Comparison of ENCODE assay signal across 11 cellular contexts in the genomic region with DNA sequence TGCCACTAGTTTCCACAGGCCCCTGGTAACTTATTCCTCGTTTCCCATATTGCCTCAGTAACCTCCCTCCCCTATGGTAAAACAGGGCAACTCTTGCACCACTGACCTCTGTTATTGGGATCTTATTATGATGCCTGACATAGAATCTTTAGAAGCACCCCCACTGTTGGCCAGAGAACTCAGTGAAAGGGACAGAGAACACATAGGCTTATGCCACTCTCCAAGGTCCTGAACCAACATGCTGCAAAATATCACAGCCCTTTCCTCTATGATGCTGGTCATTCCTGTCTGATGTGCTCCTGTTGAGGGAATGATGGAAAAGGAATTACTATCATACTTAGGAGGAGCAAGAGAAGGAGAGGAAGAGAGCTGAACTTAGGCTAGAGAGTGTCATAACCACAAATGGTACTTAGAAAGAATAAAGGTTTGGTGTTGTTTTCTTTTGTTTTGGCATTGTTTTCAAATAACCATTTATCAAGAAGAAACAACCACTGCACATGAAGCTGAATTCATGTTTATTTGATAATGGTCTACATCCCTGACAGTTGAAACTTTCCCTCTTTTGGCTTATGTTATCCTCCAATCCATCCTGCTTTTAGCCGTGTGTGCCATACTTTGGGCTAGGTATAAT.
DNase-seq lines count a peak whose midpoint lies in the region; ATAC-seq, FAIRE-seq and TF ChIP-seq lines count a peak whose summit lies in the region.
"Had no signal": no experiment of that assay in that cellular context is flagged by ENCODE, and none has a peak within 500 bp of the region (broad histone marks: within the 10 kb centered on the region; RNA-seq: fewer than 3 reads in every experiment).

No MANE protein-coding gene starts in this region.

- intact Hi-C loops in GM12878 (cut with micrococcal nuclease; ENCODE audit: unreplicated experiment), result no loop called here
- intact Hi-C loops in left lung (cut with DNase I), result no loop called here
- intact Hi-C loops in Right ventricle myocardium superior (cut with DNase I), result no loop called here

- no TSS peak for BruUV-seq in GM12878 (replicated peaks; lab: Mats Ljungman, UMichigan)

- H4K20me1 ChIP-seq in GM12878 (ENCODE audit: control insufficient read depth, insufficient read depth), result no peaks in the 10 kb centered on the region

- no peak overlapping the region for H3K4me2 ChIP-seq in GM12878 (ENCODE audit: control insufficient read depth, insufficient read depth)
- H3K4me2 ChIP-seq: PC-9 had no signal

- H3K27ac ChIP-seq in GM12878 (ENCODE audit: control insufficient read depth, insufficient read depth) (no peak overlapping the region), left lung (no peak overlapping the region)
- H3K27ac ChIP-seq: PC-9, transverse colon had no signal

- TF ChIP-seq POLR2A in GM12878 (IDR thresholded peaks at IDR 0.05; ENCODE audit: low read depth, low read length), result no peak

- no peak overlapping the region for H3K4me3 ChIP-seq in GM12878
- H3K4me3 ChIP-seq in left lung, result no peak overlapping the region
- H3K4me3 ChIP-seq: PC-9, transverse colon had no signal

- SMC1A ChIA-PET in GM12878 (lab: Charles Lee; ENCODE audit: uncharacterized antibody, unreplicated experiment), result no interaction called here

- CTCF ChIA-PET in GM10248 (lab: Yijun Ruan, JAX), result no interaction called here
- CTCF ChIA-PET in GM12878 (lab: Yijun Ruan, JAX), result interaction anchor here (1.8 kb wide), 1 partner anchor 10 kb away, joined by 7 read pairs; no protein-coding TSS in a partner anchor

- no peak overlapping the region for H2AFZ ChIP-seq in GM12878 (ENCODE audit: control insufficient read depth, low read depth, low read length)
- H2AFZ ChIP-seq: PC-9 had no signal

- RAD21 ChIA-PET in GM12878 (lab: Charles Lee; ENCODE audit: unreplicated experiment), result no interaction called here

- no peak for TF ChIP-seq RAD21 in GM12878 (IDR thresholded peaks at IDR 0.05; ENCODE audit: insufficient read depth, low read depth, low read length)

- no peak for TF ChIP-seq CTCF in GM10248 (IDR thresholded peaks at IDR 0.05; ENCODE audit: control extremely low read depth, extremely low read depth, low read depth, missing control alignments)
- TF ChIP-seq CTCF in GM12878 (IDR thresholded peaks at IDR 0.05 in 2 of 3, conservative IDR thresholded peaks at IDR 0.05 in 1 of 3; ENCODE audit: control insufficient read depth in 2 of 3, extremely low read depth in 1 of 3, insufficient read depth in 1 of 3, low read depth in 3 of 3, low read length in 3 of 3), result no peak
- TF ChIP-seq CTCF in left lung (IDR thresholded peaks at IDR 0.05), result no peak

- POLR2A ChIA-PET in GM10248 (lab: Yijun Ruan, JAX), result no interaction called here
- POLR2A ChIA-PET in GM12878 (lab: Charles Lee), result no interaction called here

- H3K4me1 ChIP-seq in GM12878 (ENCODE audit: control insufficient read depth, insufficient read depth, low read length) (no peaks in the 10 kb centered on the region), left lung (no peaks in the 10 kb centered on the region)
- H3K4me1 ChIP-seq: transverse colon had no signal

- DNase-seq in GM10248 (ENCODE audit: extremely low spot score) (peak; percentile 31), LHCN-M2 (ENCODE audit: low read depth) (peak; percentile 13), GM12878 (ENCODE audit: low read depth, low spot score) (no peak), left lung (no peak), NCI-H2107 treated with DMSO at 0.1 percent for 48 hours (lab: John Stamatoyannopoulos, UW; ENCODE audit: unreplicated experiment) (no peak), NCI-H748 (lab: John Stamatoyannopoulos, UW; ENCODE audit: unreplicated experiment) (no peak), Right ventricle myocardium superior (no peak), NCI-H2171 (lab: John Stamatoyannopoulos, UW) (no peak)
- DNase-seq: activated CD8-positive, alpha-beta memory T cell treated with anti-CD3 and anti-CD28 coated beads, Interleukin-2, amount 50 U/mL, for 4 hours; PC-9; transverse colon had no signal

- no peak overlapping the region for H3K9ac ChIP-seq in GM12878 (ENCODE audit: control insufficient read depth, insufficient read depth, low read length)

- TF ChIP-seq EP300 in GM12878 (IDR thresholded peaks at IDR 0.05; ENCODE audit: borderline replicate concordance in 1 of 2, control insufficient read depth in 1 of 2, low read depth in 2 of 2, low read length in 2 of 2), result no peak

- H3K27me3 ChIP-seq in GM12878 (replicated peaks in 1 of 2; ENCODE audit: control insufficient read depth in 2 of 2, insufficient read depth in 2 of 2, low read length in 1 of 2) (no peaks in the 10 kb centered on the region), left lung (no peaks in the 10 kb centered on the region)
- H3K27me3 ChIP-seq: transverse colon had no signal

- WGBS in GM12878 (ENCODE audit: insufficient coverage, insufficient replicate concordance, low lambda C conversion rate, missing lambda C conversion rate), result 47% methylated on average over 2 of the region's 2 CpGs

- no peaks in the 10 kb centered on the region for H3K9me3 ChIP-seq in GM12878 (replicated peaks; ENCODE audit: control insufficient read depth, insufficient read depth, low read length)
- H3K9me3 ChIP-seq in left lung, result no peaks in the 10 kb centered on the region
- H3K9me3 ChIP-seq: transverse colon had no signal

- H3K36me3 ChIP-seq in GM12878 (ENCODE audit: control insufficient read depth in 2 of 2, insufficient read depth in 2 of 2, low read length in 1 of 2), result no peaks in the 10 kb centered on the region; a peak in 1 of 4 replicates
- H3K36me3 ChIP-seq in left lung, result no peaks in the 10 kb centered on the region
- H3K36me3 ChIP-seq: transverse colon had no signal

- in situ Hi-C loops in GM12878 (cut with MboI), result no loop called here

- no peaks in the 10 kb centered on the region for H3K79me2 ChIP-seq in GM12878 (ENCODE audit: control insufficient read depth, insufficient read depth, low read length)

- FAIRE-seq in GM12878 (lab: Jason Lieb, UNC), result peak; percentile 62

- ATAC-seq in GM12878 (peak; percentile 43; the same call in 2 of the 3 replicates), left lung (peak; percentile 32), Right ventricle myocardium superior (ENCODE audit: poor library complexity) (no peak)

TF ChIP-seq in GM12878, 131 proteins besides CTCF, POLR2A, EP300 and RAD21:
- no peak for TF ChIP-seq SIN3A (IDR thresholded peaks at IDR 0.05; ENCODE audit: low read depth, low read length)
- no peak for TF ChIP-seq MYB (IDR thresholded peaks at IDR 0.05; ENCODE audit: borderline replicate concordance, low read depth, low read length)
- TF ChIP-seq, protein P1, sequence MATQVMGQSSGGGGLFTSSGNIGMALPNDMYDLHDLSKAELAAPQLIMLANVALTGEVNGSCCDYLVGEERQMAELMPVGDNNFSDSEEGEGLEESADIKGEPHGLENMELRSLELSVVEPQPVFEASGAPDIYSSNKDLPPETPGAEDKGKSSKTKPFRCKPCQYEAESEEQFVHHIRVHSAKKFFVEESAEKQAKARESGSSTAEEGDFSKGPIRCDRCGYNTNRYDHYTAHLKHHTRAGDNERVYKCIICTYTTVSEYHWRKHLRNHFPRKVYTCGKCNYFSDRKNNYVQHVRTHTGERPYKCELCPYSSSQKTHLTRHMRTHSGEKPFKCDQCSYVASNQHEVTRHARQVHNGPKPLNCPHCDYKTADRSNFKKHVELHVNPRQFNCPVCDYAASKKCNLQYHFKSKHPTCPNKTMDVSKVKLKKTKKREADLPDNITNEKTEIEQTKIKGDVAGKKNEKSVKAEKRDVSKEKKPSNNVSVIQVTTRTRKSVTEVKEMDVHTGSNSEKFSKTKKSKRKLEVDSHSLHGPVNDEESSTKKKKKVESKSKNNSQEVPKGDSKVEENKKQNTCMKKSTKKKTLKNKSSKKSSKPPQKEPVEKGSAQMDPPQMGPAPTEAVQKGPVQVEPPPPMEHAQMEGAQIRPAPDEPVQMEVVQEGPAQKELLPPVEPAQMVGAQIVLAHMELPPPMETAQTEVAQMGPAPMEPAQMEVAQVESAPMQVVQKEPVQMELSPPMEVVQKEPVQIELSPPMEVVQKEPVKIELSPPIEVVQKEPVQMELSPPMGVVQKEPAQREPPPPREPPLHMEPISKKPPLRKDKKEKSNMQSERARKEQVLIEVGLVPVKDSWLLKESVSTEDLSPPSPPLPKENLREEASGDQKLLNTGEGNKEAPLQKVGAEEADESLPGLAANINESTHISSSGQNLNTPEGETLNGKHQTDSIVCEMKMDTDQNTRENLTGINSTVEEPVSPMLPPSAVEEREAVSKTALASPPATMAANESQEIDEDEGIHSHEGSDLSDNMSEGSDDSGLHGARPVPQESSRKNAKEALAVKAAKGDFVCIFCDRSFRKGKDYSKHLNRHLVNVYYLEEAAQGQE (IDR thresholded peaks at IDR 0.05; ENCODE audit: low read depth, low read length), result peak; percentile 92
- no peak for TF ChIP-seq ZBED1 (IDR thresholded peaks at IDR 0.05; ENCODE audit: borderline replicate concordance)
- TF ChIP-seq, protein P2, sequence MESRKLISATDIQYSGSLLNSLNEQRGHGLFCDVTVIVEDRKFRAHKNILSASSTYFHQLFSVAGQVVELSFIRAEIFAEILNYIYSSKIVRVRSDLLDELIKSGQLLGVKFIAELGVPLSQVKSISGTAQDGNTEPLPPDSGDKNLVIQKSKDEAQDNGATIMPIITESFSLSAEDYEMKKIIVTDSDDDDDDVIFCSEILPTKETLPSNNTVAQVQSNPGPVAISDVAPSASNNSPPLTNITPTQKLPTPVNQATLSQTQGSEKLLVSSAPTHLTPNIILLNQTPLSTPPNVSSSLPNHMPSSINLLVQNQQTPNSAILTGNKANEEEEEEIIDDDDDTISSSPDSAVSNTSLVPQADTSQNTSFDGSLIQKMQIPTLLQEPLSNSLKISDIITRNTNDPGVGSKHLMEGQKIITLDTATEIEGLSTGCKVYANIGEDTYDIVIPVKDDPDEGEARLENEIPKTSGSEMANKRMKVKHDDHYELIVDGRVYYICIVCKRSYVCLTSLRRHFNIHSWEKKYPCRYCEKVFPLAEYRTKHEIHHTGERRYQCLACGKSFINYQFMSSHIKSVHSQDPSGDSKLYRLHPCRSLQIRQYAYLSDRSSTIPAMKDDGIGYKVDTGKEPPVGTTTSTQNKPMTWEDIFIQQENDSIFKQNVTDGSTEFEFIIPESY (IDR thresholded peaks at IDR 0.05), result no peak
- TF ChIP-seq HCFC1 (IDR thresholded peaks at IDR 0.05; ENCODE audit: low read length), result no peak

Comparison
In these comparisons a context has a peak if more than half of its experiments do, and no peak if none do; other contexts are left out.
1. DNase-seq: peak in GM10248 (single experiment) and LHCN-M2 (single experiment); none in GM12878 (single experiment), left lung (0 of 2), NCI-H2107 treated with DMSO at 0.1 percent for 48 hours (single experiment), NCI-H748 (single experiment), Right ventricle myocardium superior (single experiment) and NCI-H2171 (single experiment).